Comparison of ENCODE assay signal across 9 cellular contexts in genomic region chr1:205355054-205355453, GRCh38. TPM values are rescaled to one million over a fixed set of nuclear protein-coding genes. Genes with fewer than 3 reads are reported as not detected.
A peak's percentile ranks its signal among the peaks of the same experiment; 100 is the strongest.
DNase-seq lines count a peak whose midpoint lies in the region; ATAC-seq and TF ChIP-seq lines count a peak whose summit lies in the region.
"Had no signal": no experiment of that assay in that cellular context is flagged by ENCODE, and none has a peak within 500 bp of the region (broad histone marks: within the 10 kb centered on the region; RNA-seq: fewer than 3 reads in every experiment).

No MANE protein-coding gene starts in this region.

- H3K4me1 Mint-ChIP-seq in natural killer cell treated with Interleukin-12 subunit alpha and Interleukin-12 subunit beta and Interleukin-15 and Interleukin-18, amount 100 ng/mL, for 72 hours (ENCODE audit: low read depth in 2 of 2) = no peaks in the 10 kb centered on the region
- H3K4me1 Mint-ChIP-seq in natural killer cell = no peaks in the 10 kb centered on the region
- peaks cover 13% of the 10 kb centered on the region for H3K4me1 Mint-ChIP-seq in MCF 10A (ENCODE audit: insufficient read depth, unreplicated experiment)
- H3K4me1 Mint-ChIP-seq in activated CD8-positive, alpha-beta memory T cell treated with anti-CD3 and anti-CD28 coated beads, Interleukin-2, amount 10 ng/mL, durations not matched to agents 7 days and 5 days = no peaks in the 10 kb centered on the region

- BruUV-seq in MCF 10A (replicated peaks; lab: Mats Ljungman, UMichigan) = no TSS peak

- no peaks in the 10 kb centered on the region for H3K9me3 Mint-ChIP-seq in natural killer cell treated with Interleukin-12 subunit alpha and Interleukin-12 subunit beta and Interleukin-15 and Interleukin-18, amount 100 ng/mL, for 72 hours
- H3K9me3 Mint-ChIP-seq in natural killer cell (no peaks in the 10 kb centered on the region), MCF 10A (ENCODE audit: unreplicated experiment) (no peaks in the 10 kb centered on the region)
- H3K9me3 Mint-ChIP-seq in activated CD8-positive, alpha-beta memory T cell treated with anti-CD3 and anti-CD28 coated beads, Interleukin-2, amount 10 ng/mL, durations not matched to agents 7 days and 5 days (ENCODE audit: low read depth) = no peaks in the 10 kb centered on the region

- peaks cover 0 to 8% of the 10 kb centered on the region in 2 donors for H3K27me3 ChIP-seq in left lung

- CTCF ChIA-PET in MCF 10A (lab: Yijun Ruan, JAX) = interaction anchor here (0.5 to 17.4 kb wide), 43 partner anchors 9 to 303 kb away, joined by 3 to 393 read pairs (median 9); partner anchors contain the start of genes CDK18, LEMD1, NUAK2 and TMCC2
- CTCF ChIA-PET in activated CD8-positive, alpha-beta memory T cell treated with anti-CD3 and anti-CD28 coated beads, Interleukin-2, amount 10 ng/mL, durations not matched to agents 7 days and 5 days (lab: Charles Lee) = interaction anchor here (0.7 to 5.1 kb wide), 23 partner anchors 12 to 229 kb away, joined by 3 to 129 read pairs (median 5); no protein-coding TSS in a partner anchor

- peaks cover 15 to 19% of the 10 kb centered on the region in 2 donors for H3K27me3 Mint-ChIP-seq in natural killer cell treated with Interleukin-12 subunit alpha and Interleukin-12 subunit beta and Interleukin-15 and Interleukin-18, amount 100 ng/mL, for 72 hours
- H3K27me3 Mint-ChIP-seq in natural killer cell (ENCODE audit: low read depth in 2 of 2) (peaks cover 12 to 31% of the 10 kb centered on the region in 2 donors), MCF 10A (ENCODE audit: insufficient read depth, unreplicated experiment) (peaks cover 30% of the 10 kb centered on the region)
- peaks cover 30% of the 10 kb centered on the region for H3K27me3 Mint-ChIP-seq in activated CD8-positive, alpha-beta memory T cell treated with anti-CD3 and anti-CD28 coated beads, Interleukin-2, amount 10 ng/mL, durations not matched to agents 7 days and 5 days

- peak; percentile 25 for DNase-seq in natural killer cell treated with Interleukin-12 subunit alpha and Interleukin-12 subunit beta and Interleukin-15 and Interleukin-18, amount 100 ng/mL, for 72 hours (ENCODE audit: low spot score)
- DNase-seq in natural killer cell = no peak
- peak; percentile 75 for DNase-seq in MCF 10A (ENCODE audit: unreplicated experiment)
- DNase-seq in left lung = peak in 1 of 2 donors; percentile 81
- no peak for DNase-seq in activated CD8-positive, alpha-beta memory T cell treated with anti-CD3 and anti-CD28 coated beads, Interleukin-2, amount 10 ng/mL, durations not matched to agents 7 days and 5 days
- no peak for DNase-seq in T-helper 2 cell

- POLR2A ChIA-PET in MCF 10A (lab: Yijun Ruan, JAX) = interaction anchor here (1.1 to 2.5 kb wide), 6 partner anchors 9 to 134 kb away, joined by 3 to 24 read pairs (median 4); no protein-coding TSS in a partner anchor

- H3K27ac ChIP-seq in left lung = peak overlapping the region in 1 of 2 donors; percentile 10

- TF ChIP-seq CTCF in natural killer cell (IDR thresholded peaks at IDR 0.05) (no peak), MCF 10A (IDR thresholded peaks at IDR 0.05; ENCODE audit: unreplicated experiment) (no peak), left lung (IDR thresholded peaks at IDR 0.05) (no peak)

- H3K4me3 ChIP-seq in left lung = no peak overlapping the region

- H3K4me3 Mint-ChIP-seq in natural killer cell treated with Interleukin-12 subunit alpha and Interleukin-12 subunit beta and Interleukin-15 and Interleukin-18, amount 100 ng/mL, for 72 hours = no peak overlapping the region
- H3K4me3 Mint-ChIP-seq in natural killer cell (no peak overlapping the region), MCF 10A (ENCODE audit: unreplicated experiment) (no peak overlapping the region)
- H3K4me3 Mint-ChIP-seq in activated CD8-positive, alpha-beta memory T cell treated with anti-CD3 and anti-CD28 coated beads, Interleukin-2, amount 10 ng/mL, durations not matched to agents 7 days and 5 days = no peak overlapping the region

- H3K36me3 ChIP-seq in left lung = no peaks in the 10 kb centered on the region

- no peaks in the 10 kb centered on the region for H3K9me3 ChIP-seq in left lung

- no peaks in the 10 kb centered on the region for H3K36me3 Mint-ChIP-seq in natural killer cell treated with Interleukin-12 subunit alpha and Interleukin-12 subunit beta and Interleukin-15 and Interleukin-18, amount 100 ng/mL, for 72 hours
- H3K36me3 Mint-ChIP-seq in natural killer cell (no peaks in the 10 kb centered on the region), MCF 10A (ENCODE audit: insufficient read depth, unreplicated experiment) (no peaks in the 10 kb centered on the region)
- H3K36me3 Mint-ChIP-seq in activated CD8-positive, alpha-beta memory T cell treated with anti-CD3 and anti-CD28 coated beads, Interleukin-2, amount 10 ng/mL, durations not matched to agents 7 days and 5 days = no peaks in the 10 kb centered on the region

- H3K4me1 ChIP-seq in left lung = peaks cover 0 to 6% of the 10 kb centered on the region in 2 donors

- intact Hi-C loops in natural killer cell (cut with micrococcal nuclease) = loop anchor here (10.0 kb wide), 1 partner anchor 310 kb away; no protein-coding TSS in a partner anchor
- intact Hi-C loops in MCF 10A (cut with micrococcal nuclease) = loop anchor here (2.0 kb wide), 1 partner anchor 76 kb away; no protein-coding TSS in a partner anchor
- intact Hi-C loops in left lung (cut with DNase I) = loop anchor here in 1 of 2 donors (10.0 kb wide), 1 partner anchor 130 kb away; no protein-coding TSS in a partner anchor

- no peak for ATAC-seq in natural killer cell treated with Interleukin-12 subunit alpha and Interleukin-12 subunit beta and Interleukin-15 and Interleukin-18, amount 100 ng/mL, for 72 hours
- ATAC-seq in natural killer cell (no peak), left lung (peak; percentile 86), HG02571 (IDR thresholded peaks at IDR 0.05; ENCODE audit: unreplicated experiment) (no peak), HG03108 (IDR thresholded peaks at IDR 0.05; ENCODE audit: unreplicated experiment) (no peak)
- no peak for ATAC-seq in activated CD8-positive, alpha-beta memory T cell treated with anti-CD3 and anti-CD28 coated beads, Interleukin-2, amount 10 ng/mL, durations not matched to agents 7 days and 5 days

- no peak overlapping the region for H3K27ac Mint-ChIP-seq in natural killer cell treated with Interleukin-12 subunit alpha and Interleukin-12 subunit beta and Interleukin-15 and Interleukin-18, amount 100 ng/mL, for 72 hours
- no peak overlapping the region for H3K27ac Mint-ChIP-seq in natural killer cell
- H3K27ac Mint-ChIP-seq in MCF 10A (ENCODE audit: low read depth, unreplicated experiment) = no peak overlapping the region
- no peak overlapping the region for H3K27ac Mint-ChIP-seq in activated CD8-positive, alpha-beta memory T cell treated with anti-CD3 and anti-CD28 coated beads, Interleukin-2, amount 10 ng/mL, durations not matched to agents 7 days and 5 days

RNA-seq across cellular contexts. Expression of gene KLHDC8A, which starts 1.7 kb away (rescaled TPM):
- not detected for total RNA-seq in natural killer cell treated with Interleukin-12 subunit alpha and Interleukin-12 subunit beta and Interleukin-15 and Interleukin-18, amount 100 ng/mL, for 72 hours
- total RNA-seq in natural killer cell (not detected), MCF 10A (2022) (not detected in 2 replicates), left lung (under 1 TPM in 1 of 2 donors, not detected in 1; 0.32 TPM)
- not detected for total RNA-seq in activated CD8-positive, alpha-beta memory T cell treated with anti-CD3 and anti-CD28 coated beads, Interleukin-2, amount 10 ng/mL, durations not matched to agents 7 days and 5 days
- total RNA-seq: osteoblast had no signal

RNA-seq across cellular contexts. Expression of gene NUAK2, which starts 33.5 kb away (rescaled TPM):
- total RNA-seq in natural killer cell treated with Interleukin-12 subunit alpha and Interleukin-12 subunit beta and Interleukin-15 and Interleukin-18, amount 100 ng/mL, for 72 hours = 1 to 10 TPM; 1.0 to 2.5 TPM
- 10 to 100 TPM; 17.3 to 21.7 (median 21.5) TPM for total RNA-seq in natural killer cell
- 2.8 and 6.0 TPM in 2 replicates for total RNA-seq in MCF 10A (2022)
- total RNA-seq in left lung = 10 to 100 TPM; 10.3 to 12.3 TPM
- total RNA-seq in activated CD8-positive, alpha-beta memory T cell treated with anti-CD3 and anti-CD28 coated beads, Interleukin-2, amount 10 ng/mL, durations not matched to agents 7 days and 5 days = 1 to 10 TPM; 1.9 to 6.0 TPM

Comparison
In these comparisons a context has a peak if more than half of its experiments do, and no peak if none do; other contexts are left out.
1. DNase-seq: peak in natural killer cell treated with Interleukin-12 subunit alpha and Interleukin-12 subunit beta and Interleukin-15 and Interleukin-18, amount 100 ng/mL, for 72 hours (single experiment) and MCF 10A (single experiment); none in natural killer cell (single experiment), activated CD8-positive, alpha-beta memory T cell treated with anti-CD3 and anti-CD28 coated beads, Interleukin-2, amount 10 ng/mL, durations not matched to agents 7 days and 5 days (single experiment) and T-helper 2 cell (0 of 5).